In genomic region chr1:241776911-241777310, GRCh38 we compare ENCODE assay signal across 22 cellular contexts.
"Had no signal": no experiment of that assay in that cellular context is flagged by ENCODE, and none has a peak within 500 bp of the region (broad histone marks: within the 10 kb centered on the region; RNA-seq: fewer than 3 reads in every experiment).

No MANE protein-coding gene starts in this region.

- H3K27me3 Mint-ChIP-seq: stimulated activated naive CD8-positive, alpha-beta T cell treated with anti-CD3 and anti-CD28 coated beads, Interleukin-15, Interleukin-2, amounts not matched to agents 100 ng/mL and 50 ng/mL, for 24 hours had no signal

- H3K27me3 ChIP-seq: esophagus muscularis mucosa, gastroesophageal sphincter, left lung, neutrophil, spleen, transverse colon, uterus had no signal

- H3K27ac Mint-ChIP-seq: nephron; stimulated activated memory B cell treated with anti-CD40 and anti-IgM and Interleukin-4, amounts not matched to agents 10 μg/mL and 1 μg/mL and 100 μg/mL, for 72 hours; stimulated activated naive CD8-positive, alpha-beta T cell treated with anti-CD3 and anti-CD28 coated beads, Interleukin-15, Interleukin-2, amounts not matched to agents 100 ng/mL and 50 ng/mL, for 24 hours had no signal

- H3K9me3 Mint-ChIP-seq: nephron; stimulated activated memory B cell treated with anti-CD40 and anti-IgM and Interleukin-4, amounts not matched to agents 10 μg/mL and 1 μg/mL and 100 μg/mL, for 72 hours; stimulated activated naive CD8-positive, alpha-beta T cell treated with anti-CD3 and anti-CD28 coated beads, Interleukin-15, Interleukin-2, amounts not matched to agents 100 ng/mL and 50 ng/mL, for 24 hours had no signal

- H3K4me3 Mint-ChIP-seq: nephron; stimulated activated memory B cell treated with anti-CD40 and anti-IgM and Interleukin-4, amounts not matched to agents 10 μg/mL and 1 μg/mL and 100 μg/mL, for 72 hours; stimulated activated naive CD8-positive, alpha-beta T cell treated with anti-CD3 and anti-CD28 coated beads, Interleukin-15, Interleukin-2, amounts not matched to agents 100 ng/mL and 50 ng/mL, for 24 hours had no signal

- H3K36me3 Mint-ChIP-seq: naive B cell had no signal

- ATAC-seq: gastroesophageal sphincter; left lung; lower lobe of right lung; sciatic nerve; stimulated activated memory B cell treated with anti-CD40 and anti-IgM and Interleukin-4, amounts not matched to agents 10 μg/mL and 1 μg/mL and 100 μg/mL, for 72 hours had no signal

- H3K4me1 ChIP-seq: esophagus muscularis mucosa, gastroesophageal sphincter, left lung, lower lobe of right lung, spleen, transverse colon, uterus had no signal

- H3K36me3 ChIP-seq: esophagus muscularis mucosa, gastroesophageal sphincter, left lung, lower lobe of right lung, neutrophil, spleen, transverse colon, uterus had no signal

- H3K27ac ChIP-seq: epithelial cell of prostate, esophagus muscularis mucosa, gastroesophageal sphincter, left lung, lower lobe of right lung, neutrophil, spleen, transverse colon, uterus had no signal

- DNase-seq: effector memory CD4-positive, alpha-beta T cell; glutamatergic neuron; left lung; lower lobe of right lung; mesenchymal stem cell; naive B cell; spleen; stimulated activated CD4-positive, alpha-beta T cell treated with anti-CD3 and anti-CD28 coated beads, Interleukin-15, amount 100 ng/mL, for 24 hours; stimulated activated CD4-positive, alpha-beta T cell treated with anti-CD3 and anti-CD28 coated beads, Interleukin-1b, Interleukin-23, amount 100 ng/mL, for 48 hours; stimulated activated CD4-positive, alpha-beta T cell treated with anti-CD3 and anti-CD28 coated beads, Interleukin-4, amount 100 ng/mL, for 24 hours; transverse colon; uterus had no signal

- FAIRE-seq: endometrium, keratinocyte had no signal

- H3K4me3 ChIP-seq: esophagus muscularis mucosa, gastroesophageal sphincter, left lung, lower lobe of right lung, spleen, transverse colon, uterus had no signal

- H3K9me3 ChIP-seq: esophagus muscularis mucosa, gastroesophageal sphincter, left lung, lower lobe of right lung, neutrophil, spleen, transverse colon, uterus had no signal
